34 cellular contexts compared by ENCODE assay signal in genomic region chr3:16868513-16868912, GRCh38.
"Had no signal": no experiment of that assay in that cellular context is flagged by ENCODE, and none has a peak within 500 bp of the region (broad histone marks: within the 10 kb centered on the region; RNA-seq: fewer than 3 reads in every experiment).

No MANE protein-coding gene starts in this region.

- H3K9me3 Mint-ChIP-seq: activated B cell treated with CpG ODN at 0.5 μM for 24 hours; activated CD4-positive, alpha-beta memory T cell treated with anti-CD3 and anti-CD28 coated beads, Interleukin-2, amount 10 ng/mL, durations not matched to agents 7 days and 5 days; activated CD4-positive, alpha-beta T cell treated with anti-CD3 and anti-CD28 coated beads, Interleukin-2, amount 10 ng/mL, durations not matched to agents 24 days and 14 days; activated naive CD4-positive, alpha-beta T cell treated with anti-CD3 and anti-CD28 coated beads for 36 hours; activated naive CD4-positive, alpha-beta T cell treated with anti-CD3 and anti-CD28 coated beads, Interleukin-2, amount 50 U/mL, for 72 hours; activated naive CD8-positive, alpha-beta T cell treated with anti-CD3 and anti-CD28 coated beads for 36 hours; activated T-cell treated with anti-CD3 and anti-CD28 coated beads, Interleukin-2, amount 50 U/mL, for 24 hours; activated T-helper 17 cell treated with anti-CD3 and anti-CD28 coated beads, Interleukin-2, amount 50 U/mL, for 72 hours; T-cell; T-helper 2 cell treated with Interferon-gamma antibody and Interleukin-4, amounts not matched to agents 5 μg/mL and 100 μg/mL, for 36 hours had no signal

- H3K36me3 Mint-ChIP-seq: activated CD8-positive, alpha-beta memory T cell treated with anti-CD3 and anti-CD28 coated beads, Interleukin-2, amount 10 ng/mL, durations not matched to agents 7 days and 5 days; activated naive CD4-positive, alpha-beta T cell treated with anti-CD3 and anti-CD28 coated beads, Interleukin-2, amount 50 U/mL, for 72 hours; activated naive CD8-positive, alpha-beta T cell treated with anti-CD3 and anti-CD28 coated beads for 36 hours; T-cell had no signal

- H3K27ac Mint-ChIP-seq: activated B cell treated with CpG ODN at 0.5 μM for 24 hours; activated CD4-positive, alpha-beta memory T cell treated with anti-CD3 and anti-CD28 coated beads, Interleukin-2, amount 10 ng/mL, durations not matched to agents 7 days and 5 days; activated CD4-positive, alpha-beta T cell treated with anti-CD3 and anti-CD28 coated beads, Interleukin-2, amount 10 ng/mL, durations not matched to agents 24 days and 14 days; activated CD8-positive, alpha-beta memory T cell treated with anti-CD3 and anti-CD28 coated beads, Interleukin-2, amount 10 ng/mL, durations not matched to agents 7 days and 5 days; activated CD8-positive, alpha-beta T cell treated with anti-CD3 and anti-CD28 coated beads, Interleukin-2, amount 10 ng/mL, durations not matched to agents 7 days and 5 days; activated naive CD4-positive, alpha-beta T cell treated with anti-CD3 and anti-CD28 coated beads for 36 hours; activated naive CD4-positive, alpha-beta T cell treated with anti-CD3 and anti-CD28 coated beads, Interleukin-2, amount 50 U/mL, for 72 hours; activated naive CD8-positive, alpha-beta T cell treated with anti-CD3 and anti-CD28 coated beads for 36 hours; activated T-cell treated with anti-CD3 and anti-CD28 coated beads, Interleukin-2, amount 50 U/mL, for 24 hours; activated T-helper 17 cell treated with anti-CD3 and anti-CD28 coated beads, Interleukin-2, amount 50 U/mL, for 72 hours; T-cell; T-helper 2 cell treated with Interferon-gamma antibody and Interleukin-4, amounts not matched to agents 5 μg/mL and 100 μg/mL, for 36 hours had no signal

- FAIRE-seq: astrocyte, TTC549 had no signal

- H3K36me3 ChIP-seq: adrenal gland, brain microvascular endothelial cell, breast epithelium had no signal

- ATAC-seq: activated CD8-positive, alpha-beta memory T cell treated with anti-CD3 and anti-CD28 coated beads, Interleukin-2, amount 10 ng/mL, durations not matched to agents 7 days and 5 days; activated CD8-positive, alpha-beta T cell treated with anti-CD3 and anti-CD28 coated beads, Interleukin-2, amount 10 ng/mL, durations not matched to agents 7 days and 5 days; activated naive CD4-positive, alpha-beta T cell treated with anti-CD3 and anti-CD28 coated beads, Interleukin-2, amount 50 U/mL, for 72 hours; activated T-helper 17 cell treated with anti-CD3 and anti-CD28 coated beads, Interleukin-2, amount 50 U/mL, for 72 hours; body of pancreas; T-cell had no signal

- H3K4me1 ChIP-seq: body of pancreas, breast epithelium had no signal

- H3K4me1 Mint-ChIP-seq: activated B cell treated with CpG ODN at 0.5 μM for 24 hours had no signal

- H3K4me3 ChIP-seq: adrenal gland, body of pancreas, breast epithelium had no signal

- DNase-seq: activated B cell treated with CpG ODN at 0.5 μM for 24 hours; activated CD4-positive, alpha-beta memory T cell treated with anti-CD3 and anti-CD28 coated beads, Interleukin-2, amount 10 ng/mL, durations not matched to agents 7 days and 5 days; activated CD4-positive, alpha-beta T cell treated with anti-CD3 and anti-CD28 coated beads for 4 hours; activated CD4-positive, alpha-beta T cell treated with anti-CD3 and anti-CD28 coated beads, Interleukin-2, amount 10 ng/mL, durations not matched to agents 24 days and 14 days; activated CD4-positive, alpha-beta T cell treated with anti-CD3 and anti-CD28 coated beads, Interleukin-2, amount 50 U/mL, for 1 hour; activated CD4-positive, alpha-beta T cell treated with anti-CD3 and anti-CD28 coated beads, Interleukin-2, amount 50 U/mL, for 4 hours; activated CD4-positive, CD25-positive, alpha-beta regulatory T cell treated with anti-CD3 and anti-CD28 coated beads, Interleukin-2, amount 50 U/mL, for 72 hours; activated CD8-positive, alpha-beta memory T cell treated with anti-CD3 and anti-CD28 coated beads for 24 hours; activated CD8-positive, alpha-beta memory T cell treated with anti-CD3 and anti-CD28 coated beads, Interleukin-2, amount 10 ng/mL, durations not matched to agents 7 days and 5 days; activated CD8-positive, alpha-beta memory T cell treated with anti-CD3 and anti-CD28 coated beads, Interleukin-2, amount 50 U/mL, for 48 hours; activated CD8-positive, alpha-beta T cell treated with anti-CD3 and anti-CD28 coated beads, Interleukin-2, amount 10 ng/mL, durations not matched to agents 7 days and 5 days; activated effector memory CD4-positive, alpha-beta T cell treated with anti-CD3 and anti-CD28 coated beads, Interleukin-2, amount 50 U/mL, for 16 hours; activated gamma-delta T cell treated with Interleukin-2 at 50 U/mL for 16 hours; activated naive CD4-positive, alpha-beta T cell; activated naive CD4-positive, alpha-beta T cell treated with anti-CD3 and anti-CD28 coated beads for 36 hours; activated naive CD8-positive, alpha-beta T cell treated with anti-CD3 and anti-CD28 coated beads for 36 hours; activated T-cell treated with anti-CD3 and anti-CD28 coated beads, Interleukin-2, amount 50 U/mL, for 24 hours; activated T-cell treated with anti-CD3 and anti-CD28 coated beads, Interleukin-2, amount 50 U/mL, for 48 hours; adrenal gland; amniotic stem cell; aorta; body of pancreas; brain microvascular endothelial cell; central memory CD4-positive, alpha-beta T cell; T-cell; T-helper 2 cell; T-helper 9 cell had no signal

- H3K4me3 Mint-ChIP-seq: activated B cell treated with CpG ODN at 0.5 μM for 24 hours; activated CD4-positive, alpha-beta memory T cell treated with anti-CD3 and anti-CD28 coated beads, Interleukin-2, amount 10 ng/mL, durations not matched to agents 7 days and 5 days; activated CD4-positive, alpha-beta T cell treated with anti-CD3 and anti-CD28 coated beads, Interleukin-2, amount 10 ng/mL, durations not matched to agents 24 days and 14 days; activated CD8-positive, alpha-beta memory T cell treated with anti-CD3 and anti-CD28 coated beads, Interleukin-2, amount 10 ng/mL, durations not matched to agents 7 days and 5 days; activated CD8-positive, alpha-beta T cell treated with anti-CD3 and anti-CD28 coated beads, Interleukin-2, amount 10 ng/mL, durations not matched to agents 7 days and 5 days; activated naive CD4-positive, alpha-beta T cell treated with anti-CD3 and anti-CD28 coated beads for 36 hours; activated naive CD8-positive, alpha-beta T cell treated with anti-CD3 and anti-CD28 coated beads for 36 hours; activated T-cell treated with anti-CD3 and anti-CD28 coated beads, Interleukin-2, amount 50 U/mL, for 24 hours; activated T-helper 17 cell treated with anti-CD3 and anti-CD28 coated beads, Interleukin-2, amount 50 U/mL, for 72 hours; T-cell; T-helper 2 cell treated with Interferon-gamma antibody and Interleukin-4, amounts not matched to agents 5 μg/mL and 100 μg/mL, for 36 hours had no signal

- H3K27me3 Mint-ChIP-seq: activated naive CD8-positive, alpha-beta T cell treated with anti-CD3 and anti-CD28 coated beads for 36 hours; activated T-cell treated with anti-CD3 and anti-CD28 coated beads, Interleukin-2, amount 50 U/mL, for 24 hours had no signal

- H3K9me3 ChIP-seq: adrenal gland, body of pancreas, breast epithelium had no signal

- H3K27me3 ChIP-seq: adrenal gland, body of pancreas, brain microvascular endothelial cell, breast epithelium had no signal

- H3K27ac ChIP-seq: adrenal gland, body of pancreas, brain microvascular endothelial cell, breast epithelium, VCaP had no signal
